ENCODE assay signal across 1 cellular context in the genomic region with DNA sequence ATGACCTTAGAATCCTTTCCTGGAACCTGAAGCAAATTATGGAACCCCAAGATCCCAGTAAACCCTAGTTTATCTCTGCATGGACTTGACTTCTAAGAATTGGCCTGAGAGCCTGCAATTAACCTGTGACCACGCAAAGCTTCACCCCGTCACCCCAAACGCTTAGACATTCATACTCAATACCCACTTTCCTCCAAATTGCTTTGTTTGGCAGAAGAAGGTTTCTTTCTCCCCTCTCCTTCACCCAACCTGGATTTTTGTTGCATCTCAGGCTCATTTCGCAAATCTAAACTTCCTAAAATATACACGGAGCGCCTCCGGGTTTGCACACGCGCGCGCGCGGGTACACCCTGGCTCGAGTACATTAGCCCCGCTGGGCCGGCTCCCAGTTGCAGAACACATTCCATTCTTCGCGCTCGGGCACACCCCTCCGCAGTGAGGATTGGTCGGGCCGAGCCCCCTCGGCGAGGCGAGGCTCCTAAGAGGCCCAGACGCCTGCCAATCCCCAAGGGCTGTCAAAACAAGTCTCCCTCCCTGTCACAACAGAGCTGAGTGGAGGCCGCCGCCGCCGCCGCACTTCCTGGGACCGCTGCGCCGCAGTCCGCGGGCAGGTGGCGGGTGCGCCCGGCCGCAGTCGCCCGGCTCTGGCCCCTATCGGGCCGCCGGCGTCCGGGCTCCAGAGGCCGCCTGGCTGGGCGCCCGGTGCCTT.
TF ChIP-seq lines count a peak whose summit lies in the region.

A gene (plus strand): TSS at position 545 of the 709 bp plus-strand sequence.

TF ChIP-seq in H1, 55 proteins besides CTCF, POLR2A, EP300 and RAD21:
- 0 out of 2 replicates have a peak, but pooled peaks have one; percentile 18 for TF ChIP-seq TBP (IDR thresholded peaks at IDR 0.05; ENCODE audit: low read depth, low read length)
- TF ChIP-seq SUZ12 (IDR thresholded peaks at IDR 0.05; ENCODE audit: low read length): no peak
- no peak for TF ChIP-seq JUN (IDR thresholded peaks at IDR 0.05; ENCODE audit: low read depth, low read length)
- TF ChIP-seq CBX5 (IDR thresholded peaks at IDR 0.05; ENCODE audit: low read depth, low read length): no peak
- TF ChIP-seq KDM1A (IDR thresholded peaks at IDR 0.05; ENCODE audit: borderline replicate concordance, low read length): peak; percentile 95; the same call in 1 of the 2 replicates
- TF ChIP-seq CHD2 (IDR thresholded peaks at IDR 0.05; ENCODE audit: low read length): peak; percentile 89
- TF ChIP-seq CTBP2 (IDR thresholded peaks at IDR 0.05; ENCODE audit: borderline replicate concordance, insufficient read depth, insufficient read length, low read length): peak; percentile 99
- peak in 1 of 2 experiments; percentile 74; a peak in 1 of 4 replicates for TF ChIP-seq HDAC2 (IDR thresholded peaks at IDR 0.05; ENCODE audit: borderline replicate concordance in 1 of 2, low read depth in 2 of 2, low read length in 2 of 2)
- TF ChIP-seq, protein P1, sequence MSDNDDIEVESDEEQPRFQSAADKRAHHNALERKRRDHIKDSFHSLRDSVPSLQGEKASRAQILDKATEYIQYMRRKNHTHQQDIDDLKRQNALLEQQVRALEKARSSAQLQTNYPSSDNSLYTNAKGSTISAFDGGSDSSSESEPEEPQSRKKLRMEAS (IDR thresholded peaks at IDR 0.05): peak; percentile 61
- TF ChIP-seq SP1 (IDR thresholded peaks at IDR 0.05; ENCODE audit: low read depth, low read length): peak; percentile 98
- peak; percentile 69; the same call in 1 of the 2 replicates for TF ChIP-seq TEAD4 (IDR thresholded peaks at IDR 0.05; ENCODE audit: low read depth, low read length)
- peak; percentile 43 for TF ChIP-seq NANOG (IDR thresholded peaks at IDR 0.05; ENCODE audit: insufficient read depth, low read depth, low read length, poor library complexity, severe bottlenecking)
- TF ChIP-seq SAP30 (IDR thresholded peaks at IDR 0.05; ENCODE audit: insufficient read depth, insufficient replicate concordance, low read length): peak; percentile 43
- peak; percentile 72 for TF ChIP-seq SP2 (IDR thresholded peaks at IDR 0.05; ENCODE audit: low read length)
- TF ChIP-seq SIN3A (conservative IDR thresholded peaks at IDR 0.05 in 1 of 2, IDR thresholded peaks at IDR 0.05 in 1 of 2; ENCODE audit: low read depth in 1 of 2, low read length in 2 of 2): peak; percentile 98 to 99
- no peak for TF ChIP-seq JUND (IDR thresholded peaks at IDR 0.05; ENCODE audit: low read length)
- TF ChIP-seq, protein P2, sequence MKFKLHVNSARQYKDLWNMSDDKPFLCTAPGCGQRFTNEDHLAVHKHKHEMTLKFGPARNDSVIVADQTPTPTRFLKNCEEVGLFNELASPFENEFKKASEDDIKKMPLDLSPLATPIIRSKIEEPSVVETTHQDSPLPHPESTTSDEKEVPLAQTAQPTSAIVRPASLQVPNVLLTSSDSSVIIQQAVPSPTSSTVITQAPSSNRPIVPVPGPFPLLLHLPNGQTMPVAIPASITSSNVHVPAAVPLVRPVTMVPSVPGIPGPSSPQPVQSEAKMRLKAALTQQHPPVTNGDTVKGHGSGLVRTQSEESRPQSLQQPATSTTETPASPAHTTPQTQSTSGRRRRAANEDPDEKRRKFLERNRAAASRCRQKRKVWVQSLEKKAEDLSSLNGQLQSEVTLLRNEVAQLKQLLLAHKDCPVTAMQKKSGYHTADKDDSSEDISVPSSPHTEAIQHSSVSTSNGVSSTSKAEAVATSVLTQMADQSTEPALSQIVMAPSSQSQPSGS (IDR thresholded peaks at IDR 0.05; ENCODE audit: low read length): no peak
- TF ChIP-seq KDM4A (IDR thresholded peaks at IDR 0.05; ENCODE audit: low read depth, low read length, severe bottlenecking): peak; percentile 53
- TF ChIP-seq BCL11A (IDR thresholded peaks at IDR 0.05; ENCODE audit: low read depth in 2 of 2, low read length in 2 of 2): no peak
- TF ChIP-seq CREB1 (IDR thresholded peaks at IDR 0.05): 0 out of 2 replicates have a peak, but pooled peaks have one; percentile 16
- no peak for TF ChIP-seq CBX8 (IDR thresholded peaks at IDR 0.05; ENCODE audit: borderline replicate concordance, low read depth, low read length)
- no peak for TF ChIP-seq ASH2L (IDR thresholded peaks at IDR 0.05; ENCODE audit: low read length)
- no peak for TF ChIP-seq RNF2 (IDR thresholded peaks at IDR 0.05; ENCODE audit: borderline replicate concordance, low read depth, low read length, missing control alignments, poor library complexity, severe bottlenecking)
- no peak for TF ChIP-seq EGR1 (IDR thresholded peaks at IDR 0.05; ENCODE audit: borderline replicate concordance, low read depth, low read length)
